ENCODE assay signal across 20 cellular contexts in the genomic region with DNA sequence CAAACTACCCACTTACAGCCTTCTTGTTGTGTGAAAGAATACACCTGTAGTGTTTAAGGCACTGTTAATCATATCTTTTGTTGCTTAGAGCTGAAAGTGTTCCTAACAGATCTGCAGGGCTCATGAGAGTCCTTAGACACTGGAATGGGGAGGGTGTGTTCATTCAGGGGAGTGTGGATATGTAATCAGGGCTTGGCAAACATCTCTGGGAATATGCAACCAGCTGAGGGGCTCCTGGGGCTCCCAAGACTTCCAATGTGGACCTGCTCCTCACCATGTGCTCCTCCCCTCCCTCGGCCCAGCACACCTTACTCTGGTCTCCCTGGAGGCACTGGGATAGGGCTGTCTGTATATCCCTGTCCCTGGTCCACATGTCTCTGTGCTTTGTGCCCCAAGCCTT. TPM values are rescaled to one million over a fixed set of nuclear protein-coding genes. Genes with fewer than 3 reads are reported as not detected.
"Had no signal": no experiment of that assay in that cellular context is flagged by ENCODE, and none has a peak within 500 bp of the region (broad histone marks: within the 10 kb centered on the region; RNA-seq: fewer than 3 reads in every experiment).

No MANE protein-coding gene starts in this region.

- ATAC-seq: activated CD4-positive, CD25-positive, alpha-beta regulatory T cell treated with anti-CD3 and anti-CD28 coated beads, Interleukin-2, amount 50 U/mL, for 24 hours; activated naive CD8-positive, alpha-beta T cell treated with anti-CD3 and anti-CD28 coated beads, Interleukin-2, amount 50 U/mL, for 24 hours; activated T-helper 17 cell treated with anti-CD3 and anti-CD28 coated beads, Interleukin-2, amount 50 U/mL, for 72 hours; stimulated activated naive B cell treated with anti-CD40 and anti-IgM and Interleukin-4, amounts not matched to agents 10 μg/mL and 1 μg/mL and 100 μg/mL, for 72 hours had no signal

- H3K9me3 Mint-ChIP-seq: activated naive CD8-positive, alpha-beta T cell treated with anti-CD3 and anti-CD28 coated beads, Interleukin-2, amount 50 U/mL, for 24 hours; activated T-helper 17 cell treated with anti-CD3 and anti-CD28 coated beads, Interleukin-2, amount 50 U/mL, for 72 hours; dendritic cell treated with granulocyte-macrophage colony-stimulating factor and Interleukin-4, amounts not matched to agents 40 ng/mL and 50 ng/mL, for 4 days; nephron progenitor cell; stimulated activated naive B cell treated with anti-CD40 and anti-IgM and Interleukin-4, amounts not matched to agents 10 μg/mL and 1 μg/mL and 100 μg/mL, for 72 hours had no signal

- H3K4me1 Mint-ChIP-seq: activated naive CD8-positive, alpha-beta T cell treated with anti-CD3 and anti-CD28 coated beads, Interleukin-2, amount 50 U/mL, for 24 hours; activated T-helper 17 cell treated with anti-CD3 and anti-CD28 coated beads, Interleukin-2, amount 50 U/mL, for 72 hours; stimulated activated naive B cell treated with anti-CD40 and anti-IgM and Interleukin-4, amounts not matched to agents 10 μg/mL and 1 μg/mL and 100 μg/mL, for 72 hours had no signal

- H3K4me3 Mint-ChIP-seq: activated naive CD8-positive, alpha-beta T cell treated with anti-CD3 and anti-CD28 coated beads, Interleukin-2, amount 50 U/mL, for 24 hours; activated T-helper 17 cell treated with anti-CD3 and anti-CD28 coated beads, Interleukin-2, amount 50 U/mL, for 72 hours; dendritic cell treated with granulocyte-macrophage colony-stimulating factor and Interleukin-4, amounts not matched to agents 40 ng/mL and 50 ng/mL, for 4 days; nephron progenitor cell; stimulated activated naive B cell treated with anti-CD40 and anti-IgM and Interleukin-4, amounts not matched to agents 10 μg/mL and 1 μg/mL and 100 μg/mL, for 72 hours had no signal

- H3K27ac ChIP-seq: right atrium auricular region had no signal

- H3K4me3 ChIP-seq: left ventricle myocardium inferior, right atrium auricular region, skin epidermis, tibial nerve had no signal

- H3K27me3 Mint-ChIP-seq: activated naive CD8-positive, alpha-beta T cell treated with anti-CD3 and anti-CD28 coated beads, Interleukin-2, amount 50 U/mL, for 24 hours; activated T-helper 17 cell treated with anti-CD3 and anti-CD28 coated beads, Interleukin-2, amount 50 U/mL, for 72 hours; stimulated activated naive B cell treated with anti-CD40 and anti-IgM and Interleukin-4, amounts not matched to agents 10 μg/mL and 1 μg/mL and 100 μg/mL, for 72 hours had no signal

- H3K27ac Mint-ChIP-seq: activated naive CD8-positive, alpha-beta T cell treated with anti-CD3 and anti-CD28 coated beads, Interleukin-2, amount 50 U/mL, for 24 hours; activated T-helper 17 cell treated with anti-CD3 and anti-CD28 coated beads, Interleukin-2, amount 50 U/mL, for 72 hours; dendritic cell treated with granulocyte-macrophage colony-stimulating factor and Interleukin-4, amounts not matched to agents 40 ng/mL and 50 ng/mL, for 4 days; nephron progenitor cell; stimulated activated naive B cell treated with anti-CD40 and anti-IgM and Interleukin-4, amounts not matched to agents 10 μg/mL and 1 μg/mL and 100 μg/mL, for 72 hours had no signal

- H3K36me3 ChIP-seq: left ventricle myocardium inferior, right atrium auricular region, tibial nerve had no signal

- H3K27me3 ChIP-seq: right atrium auricular region, tibial nerve had no signal

- H3K9me3 ChIP-seq: left ventricle myocardium inferior, right atrium auricular region, tibial nerve had no signal

- DNase-seq: activated CD4-positive, alpha-beta T cell treated with anti-CD3 and anti-CD28 coated beads, Interleukin-2, amount 50 U/mL, for 4 hours; activated naive CD4-positive, alpha-beta T cell treated with Interleukin-2 at 50 U/mL for 16 hours; activated naive CD8-positive, alpha-beta T cell treated with anti-CD3 and anti-CD28 coated beads, Interleukin-2, amount 50 U/mL, for 24 hours; activated T-cell treated with anti-CD3 and anti-CD28 coated beads for 4 hours; aorta; effector memory CD4-positive, alpha-beta T cell; islet precursor cell; left ventricle myocardium inferior; mesenchymal stem cell; nephron progenitor cell; occipital lobe; stimulated activated CD4-positive, alpha-beta T cell treated with anti-CD3 and anti-CD28 coated beads, Interleukin-15, amount 100 ng/mL, for 24 hours; stimulated activated CD4-positive, alpha-beta T cell treated with anti-CD3 and anti-CD28 coated beads, Interleukin-4, amount 100 ng/mL, for 1 hour; stimulated activated naive B cell treated with anti-CD40 and anti-IgM and Interleukin-4, amounts not matched to agents 10 μg/mL and 1 μg/mL and 100 μg/mL, for 72 hours had no signal

RNA-seq across cellular contexts. Expression of gene RARRES1, which starts 39.3 kb away (rescaled TPM):
- total RNA-seq: activated T-helper 17 cell treated with anti-CD3 and anti-CD28 coated beads, Interleukin-2, amount 50 U/mL, for 72 hours had no signal
